ENCODE assay signal across 8 cellular contexts in genomic region chr5:34192064-34192922, GRCh38.
A peak's percentile ranks its signal among the peaks of the same experiment; 100 is the strongest.
DNase-seq lines count a peak whose midpoint lies in the region; ATAC-seq and TF ChIP-seq lines count a peak whose summit lies in the region.
"Not testable (repeated sequence)": the region's sequence is repeated elsewhere in the genome, so short reads cannot be mapped to it uniquely, and the experiment has no call there.

No MANE protein-coding gene starts in this region.

- not testable (repeated sequence) for H2AFZ ChIP-seq in DND-41 (ENCODE audit: low read depth, low read length); Karpas-422 (ENCODE audit: low read length); mammary epithelial cell (ENCODE audit: low read depth, low read length)

- H3K27me3 ChIP-seq in DND-41 (ENCODE audit: insufficient read depth, low read length, poor library complexity); Karpas-422 (ENCODE audit: low read length); mammary epithelial cell (ENCODE audit: insufficient read depth, low read length); right lobe of liver; upper lobe of left lung: not testable (repeated sequence)

- peaks cover 20% of the 10 kb centered on the region for H3K36me3 Mint-ChIP-seq in activated CD8-positive, alpha-beta T cell treated with anti-CD3 and anti-CD28 coated beads, Interleukin-2, amount 10 ng/mL, durations not matched to agents 7 days and 5 days (ENCODE audit: low read depth)

- POLR2A ChIA-PET in activated CD8-positive, alpha-beta T cell treated with anti-CD3 and anti-CD28 coated beads, Interleukin-2, amount 10 ng/mL, durations not matched to agents 7 days and 5 days (lab: Charles Lee) = not testable (repeated sequence)

- dilution Hi-C loops in mammary epithelial cell (cut with HindIII; ENCODE audit: low sequenced_read_pairs) = not testable (repeated sequence)

- not testable (repeated sequence) for TF ChIP-seq POLR2A in right lobe of liver (IDR thresholded peaks at IDR 0.05); upper lobe of left lung (IDR thresholded peaks at IDR 0.05)

- H3K4me3 ChIP-seq in DND-41 (ENCODE audit: low read depth in 1 of 2, low read length in 2 of 2); Karpas-422 (ENCODE audit: low read length); mammary epithelial cell (replicated peaks in 1 of 3; ENCODE audit: insufficient read depth in 1 of 3, low read depth in 2 of 3, low read length in 3 of 3); right lobe of liver; upper lobe of left lung: not testable (repeated sequence)

- 90% methylated on average over 26 of the region's 26 CpGs for WGBS in mammary epithelial cell (ENCODE audit: low coverage, missing lambda C conversion rate)
- WGBS in right lobe of liver (ENCODE audit: insufficient coverage, low coverage, low lambda C conversion rate, missing lambda C conversion rate) = 90% methylated on average over 26 of the region's 26 CpGs
- 93 to 94% methylated on average over 26 of the region's 26 CpGs for WGBS in upper lobe of left lung, 2 donors

- H3K27ac ChIP-seq in DND-41 (ENCODE audit: low read length); Karpas-422 (ENCODE audit: low read length); mammary epithelial cell (ENCODE audit: insufficient read depth, low read depth, low read length); right lobe of liver; upper lobe of left lung: not testable (repeated sequence)

- CTCF ChIA-PET in activated CD8-positive, alpha-beta T cell treated with anti-CD3 and anti-CD28 coated beads, Interleukin-2, amount 10 ng/mL, durations not matched to agents 7 days and 5 days (lab: Charles Lee); mammary epithelial cell (lab: Charles Lee; ENCODE audit: low non-redundant PET): not testable (repeated sequence)

- not testable (repeated sequence) for H3K4me2 ChIP-seq in DND-41 (ENCODE audit: insufficient read depth, low read length); Karpas-422 (ENCODE audit: low read depth, low read length, poor library complexity, severe bottlenecking); mammary epithelial cell (ENCODE audit: insufficient read depth, low read depth, low read length)

- not testable (repeated sequence) for H4K20me1 ChIP-seq in DND-41 (ENCODE audit: insufficient read depth, low read length); Karpas-422 (ENCODE audit: insufficient read depth, low read depth, low read length); mammary epithelial cell (ENCODE audit: insufficient read depth, low read length)

- not testable (repeated sequence) for H3K9ac ChIP-seq in DND-41 (ENCODE audit: low read depth, low read length); Karpas-422 (ENCODE audit: low read length); mammary epithelial cell (ENCODE audit: insufficient read depth, low read length)

- H3K9me3 Mint-ChIP-seq in activated CD8-positive, alpha-beta T cell treated with anti-CD3 and anti-CD28 coated beads, Interleukin-2, amount 10 ng/mL, durations not matched to agents 7 days and 5 days (ENCODE audit: insufficient read depth) = not testable (repeated sequence)

- intact Hi-C loops in mammary epithelial cell (cut with micrococcal nuclease); Right ventricle myocardium inferior (cut with DNase I); right lobe of liver (cut with DNase I); posterior cingulate gyrus (cut with DNase I): not testable (repeated sequence)

- not testable (repeated sequence) for H3K79me2 ChIP-seq in DND-41 (ENCODE audit: insufficient read depth, low read length); Karpas-422 (ENCODE audit: low read length); mammary epithelial cell (ENCODE audit: insufficient read depth, low read length)

- peaks cover 13% of the 10 kb centered on the region for H3K36me3 ChIP-seq in DND-41 (ENCODE audit: insufficient read depth, low read length)
- H3K36me3 ChIP-seq in Karpas-422 (ENCODE audit: insufficient read depth, low read length); mammary epithelial cell (ENCODE audit: insufficient read depth, low read length); right lobe of liver: not testable (repeated sequence)
- peaks cover 0 to 33% (median 7%) of the 10 kb centered on the region in 4 donors for H3K36me3 ChIP-seq in upper lobe of left lung

- H3K9me3 ChIP-seq in DND-41 (ENCODE audit: insufficient read depth, low read length, severe bottlenecking); Karpas-422 (ENCODE audit: low read length); mammary epithelial cell (replicated peaks; ENCODE audit: insufficient read depth, low read length); right lobe of liver; upper lobe of left lung: not testable (repeated sequence)

- H3K4me3 Mint-ChIP-seq in activated CD8-positive, alpha-beta T cell treated with anti-CD3 and anti-CD28 coated beads, Interleukin-2, amount 10 ng/mL, durations not matched to agents 7 days and 5 days = not testable (repeated sequence)

- BruUV-seq in mammary epithelial cell (replicated peaks; lab: Mats Ljungman, UMichigan) = not testable (repeated sequence)

- not testable (repeated sequence) for H3K9me2 ChIP-seq in Karpas-422 (replicated peaks; ENCODE audit: insufficient read depth, low read length)

- not testable (repeated sequence) for H3K27me3 Mint-ChIP-seq in activated CD8-positive, alpha-beta T cell treated with anti-CD3 and anti-CD28 coated beads, Interleukin-2, amount 10 ng/mL, durations not matched to agents 7 days and 5 days (ENCODE audit: low read depth)

- not testable (repeated sequence) for H3K4me1 ChIP-seq in DND-41 (ENCODE audit: insufficient read depth, low read length); Karpas-422 (ENCODE audit: low read length); mammary epithelial cell (ENCODE audit: insufficient read depth, low read length); right lobe of liver; upper lobe of left lung

- not testable (repeated sequence) for H3K27ac Mint-ChIP-seq in activated CD8-positive, alpha-beta T cell treated with anti-CD3 and anti-CD28 coated beads, Interleukin-2, amount 10 ng/mL, durations not matched to agents 7 days and 5 days

- DNase-seq in DND-41 = peak; percentile 25
- DNase-seq in Karpas-422 = peak; percentile 39
- DNase-seq in activated CD8-positive, alpha-beta T cell treated with anti-CD3 and anti-CD28 coated beads, Interleukin-2, amount 10 ng/mL, durations not matched to agents 7 days and 5 days = peak; percentile 44
- DNase-seq in mammary epithelial cell = peak; percentile 0
- peak; percentile 80 for DNase-seq in Right ventricle myocardium inferior (ENCODE audit: missing footprints)
- peak; percentile 39 to 62 (median 47) for DNase-seq in right lobe of liver
- peak; percentile 36 to 96 (median 64) for DNase-seq in posterior cingulate gyrus
- peak; percentile 42 to 88 for DNase-seq in upper lobe of left lung

- H3K4me1 Mint-ChIP-seq in activated CD8-positive, alpha-beta T cell treated with anti-CD3 and anti-CD28 coated beads, Interleukin-2, amount 10 ng/mL, durations not matched to agents 7 days and 5 days (ENCODE audit: low read depth) = not testable (repeated sequence)

- in situ Hi-C loops in mammary epithelial cell (cut with MboI; ENCODE audit: low sequenced_read_pairs in 2 of 2) = not testable (repeated sequence)

- not testable (repeated sequence) for TF ChIP-seq EP300 in upper lobe of left lung (IDR thresholded peaks at IDR 0.05)

- ATAC-seq in DND-41 (ENCODE audit: insufficient read depth, low read depth); activated CD8-positive, alpha-beta T cell treated with anti-CD3 and anti-CD28 coated beads, Interleukin-2, amount 10 ng/mL, durations not matched to agents 7 days and 5 days; Right ventricle myocardium inferior; right lobe of liver; upper lobe of left lung (ENCODE audit: low FRiP score in 2 of 2): not testable (repeated sequence)

- not testable (repeated sequence) for TF ChIP-seq CTCF in DND-41 (IDR thresholded peaks at IDR 0.05; ENCODE audit: borderline replicate concordance, extremely low read depth, low read length, poor library complexity, severe bottlenecking); mammary epithelial cell (conservative IDR thresholded peaks at IDR 0.05 in 1 of 2, IDR thresholded peaks at IDR 0.05 in 1 of 2; ENCODE audit: extremely low read depth in 1 of 2, insufficient read depth in 1 of 2, low read depth in 1 of 2, low read length in 2 of 2); right lobe of liver (IDR thresholded peaks at IDR 0.05); upper lobe of left lung (IDR thresholded peaks at IDR 0.05)

Comparison
In these comparisons a context has a peak if more than half of its experiments do, and no peak if none do; other contexts are left out.
1. DNase-seq: peak in every context shown above with its lines; median percentile 80 in Right ventricle myocardium inferior; 65 in upper lobe of left lung; 64 in posterior cingulate gyrus; 47 in right lobe of liver; 44 in activated CD8-positive, alpha-beta T cell treated with anti-CD3 and anti-CD28 coated beads, Interleukin-2, amount 10 ng/mL, durations not matched to agents 7 days and 5 days; 39 in Karpas-422; 25 in DND-41; 0 in mammary epithelial cell.